8 cellular contexts compared by ENCODE assay signal in genomic region chr14:67599698-67600561, GRCh38. TPM values are rescaled to one million over a fixed set of nuclear protein-coding genes. Genes with fewer than 3 reads are reported as not detected.
A peak's percentile ranks its signal among the peaks of the same experiment; 100 is the strongest.
DNase-seq lines count a peak whose midpoint lies in the region; ATAC-seq and TF ChIP-seq lines count a peak whose summit lies in the region.

PIGH (minus strand) TSS chr14:67600268; CDS start chr14:67600203, 65 bp downstream.

- TF ChIP-seq CTCF in GM12872 (IDR thresholded peaks at IDR 0.05; ENCODE audit: insufficient read depth, low read depth, low read length) (peak; percentile 67), cardiac muscle cell (IDR thresholded peaks at IDR 0.05; ENCODE audit: low read depth, low read length) (peak; percentile 64), type B pancreatic cell (conservative IDR thresholded peaks at IDR 0.05) (peak; percentile 79)

- peak within 1 kb of the TSS; percentile 86 for H3K9ac ChIP-seq in adipocyte (ENCODE audit: low read length)

- DNase-seq in NCI-H1092 (lab: John Stamatoyannopoulos, UW) = peak; percentile 87
- peak; percentile 91 for DNase-seq in T follicular helper cell (ENCODE audit: low read depth)
- DNase-seq in adipocyte (ENCODE audit: low read depth) = peak; percentile 94
- DNase-seq in cardiac muscle cell (ENCODE audit: low read depth in 1 of 2, low spot score in 1 of 2) = peak; percentile 90 to 94
- DNase-seq in pons (ENCODE audit: low spot score) = peak; percentile 84
- DNase-seq in type B pancreatic cell (ENCODE audit: extremely low spot score, unreplicated experiment) = peak; percentile 92

- peaks cover 9% of the 10 kb centered on the region for H3K4me1 Mint-ChIP-seq in type B pancreatic cell (ENCODE audit: unreplicated experiment)

- peak; percentile 88 for ATAC-seq in HG02588 (IDR thresholded peaks at IDR 0.05; ENCODE audit: unreplicated experiment)

- H3K27me3 Mint-ChIP-seq in type B pancreatic cell = peaks cover 3% of the 10 kb centered on the region

- peaks cover 11% of the 10 kb centered on the region for H3K36me3 Mint-ChIP-seq in type B pancreatic cell

- H3K4me3 ChIP-seq in adipocyte (ENCODE audit: low read length) (peak within 1 kb of the TSS; percentile 93), cardiac muscle cell (peak within 1 kb of the TSS; percentile 76)

- no peaks in the 10 kb centered on the region for H3K9me3 Mint-ChIP-seq in type B pancreatic cell

- H3K4me1 ChIP-seq in adipocyte (ENCODE audit: control insufficient read depth, insufficient read depth, low read length) (peaks cover 15% of the 10 kb centered on the region), cardiac muscle cell (ENCODE audit: low read depth) (no peaks in the 10 kb centered on the region)

- no peaks in the 10 kb centered on the region for H3K9me3 ChIP-seq in adipocyte (ENCODE audit: control insufficient read depth, low read length)
- H3K9me3 ChIP-seq in cardiac muscle cell (ENCODE audit: low read depth) = no peaks in the 10 kb centered on the region

- H3K27me3 ChIP-seq in adipocyte (replicated peaks; ENCODE audit: control insufficient read depth, insufficient read depth, low read length) = no peaks in the 10 kb centered on the region
- no peaks in the 10 kb centered on the region for H3K27me3 ChIP-seq in cardiac muscle cell

- H3K36me3 ChIP-seq in adipocyte (ENCODE audit: control insufficient read depth, insufficient read depth, low read length, severe bottlenecking) (no peaks in the 10 kb centered on the region), cardiac muscle cell (no peaks in the 10 kb centered on the region)

- H3K4me3 Mint-ChIP-seq in type B pancreatic cell = peak within 1 kb of the TSS; percentile 98

- H3K27ac Mint-ChIP-seq in type B pancreatic cell = peak within 1 kb of the TSS; percentile 94

- peak within 1 kb of the TSS; percentile 67 for H3K27ac ChIP-seq in cardiac muscle cell

RNA-seq across cellular contexts. Expression of gene PIGH, which starts in this region (rescaled TPM):
- total RNA-seq in cardiac muscle cell (11.3 and 18.4 TPM in 2 replicates), type B pancreatic cell (ENCODE audit: low replicate concordance) (19.0 and 20.3 TPM in 2 replicates)
- 14.3 and 31.3 TPM in 2 replicates for polyA plus RNA-seq in cardiac muscle cell

Comparison
In these comparisons a context has a peak if more than half of its experiments do, and no peak if none do; other contexts are left out.
1. Peak in every context shown above with its lines: DNase-seq, ATAC-seq, H3K4me3 ChIP-seq and H3K27ac ChIP-seq.